ENCODE assay signal across 1 cellular context in the genomic region with DNA sequence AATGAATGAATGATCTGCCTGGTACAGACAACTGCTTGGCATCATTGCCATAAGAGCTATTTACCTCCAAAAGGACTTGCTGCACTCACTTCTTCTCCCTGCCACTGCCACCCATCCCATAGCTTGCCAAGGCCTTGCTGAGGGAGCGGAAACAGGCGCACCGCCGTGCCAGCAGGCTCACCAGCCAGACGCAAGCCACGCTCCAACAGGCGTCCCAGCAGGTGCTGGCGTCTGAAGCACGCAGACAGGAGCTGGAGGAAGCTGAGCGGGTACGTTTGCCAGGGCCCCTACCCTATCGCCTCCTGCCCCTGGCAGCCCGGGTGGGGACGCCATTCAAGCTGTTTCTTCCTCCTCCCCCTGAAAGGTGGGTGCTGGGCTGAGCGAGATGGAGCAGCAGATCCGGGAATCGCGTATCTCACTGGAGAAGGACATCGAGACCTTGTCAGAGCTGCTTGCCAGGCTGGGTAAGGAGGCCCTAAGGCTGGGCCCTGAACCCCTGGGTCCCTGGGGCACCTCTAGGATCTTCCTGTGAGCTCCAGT.
TF ChIP-seq lines count a peak whose summit lies in the region.

No MANE protein-coding gene starts in this region.

TF ChIP-seq in K562, 482 proteins besides CTCF, POLR2A, EP300 and RAD21:
- TF ChIP-seq E4F1 (CRISPR knock-in tag; IDR thresholded peaks at IDR 0.05; ENCODE audit: borderline replicate concordance) (no peak), ID3 (CRISPR knock-in tag; IDR thresholded peaks at IDR 0.05) (no peak), ID3 (tag; IDR thresholded peaks at IDR 0.05) (no peak), POLR2H (tag; IDR thresholded peaks at IDR 0.05; ENCODE audit: low read depth) (no peak), ETV5 (CRISPR knock-in tag; IDR thresholded peaks at IDR 0.05; ENCODE audit: low read depth) (no peak), SMAD4 (CRISPR knock-in tag; conservative IDR thresholded peaks at IDR 0.05) (no peak), HIVEP1 (CRISPR knock-in tag; IDR thresholded peaks at IDR 0.05) (no peak), MLX (CRISPR knock-in tag; conservative IDR thresholded peaks at IDR 0.05) (peak in 1 of 2 experiments; percentile 56; a peak in 1 of 4 replicates), SPI1 (IDR thresholded peaks at IDR 0.05; ENCODE audit: borderline replicate concordance, low read depth, low read length) (no peak), ETV6 (IDR thresholded peaks at IDR 0.05; ENCODE audit: borderline replicate concordance in 1 of 2, low read depth in 2 of 2, low read length in 1 of 2) (no peak), ETV6 (CRISPR knock-in tag; IDR thresholded peaks at IDR 0.05; ENCODE audit: borderline replicate concordance) (no peak), KLF6 (CRISPR knock-in tag; IDR thresholded peaks at IDR 0.05; ENCODE audit: borderline replicate concordance) (no peak), HMGXB4 (CRISPR knock-in tag; IDR thresholded peaks at IDR 0.05) (peak; percentile 26), SMARCC2 (IDR thresholded peaks at IDR 0.05; ENCODE audit: low read depth) (no peak)
- TF ChIP-seq, protein P1, sequence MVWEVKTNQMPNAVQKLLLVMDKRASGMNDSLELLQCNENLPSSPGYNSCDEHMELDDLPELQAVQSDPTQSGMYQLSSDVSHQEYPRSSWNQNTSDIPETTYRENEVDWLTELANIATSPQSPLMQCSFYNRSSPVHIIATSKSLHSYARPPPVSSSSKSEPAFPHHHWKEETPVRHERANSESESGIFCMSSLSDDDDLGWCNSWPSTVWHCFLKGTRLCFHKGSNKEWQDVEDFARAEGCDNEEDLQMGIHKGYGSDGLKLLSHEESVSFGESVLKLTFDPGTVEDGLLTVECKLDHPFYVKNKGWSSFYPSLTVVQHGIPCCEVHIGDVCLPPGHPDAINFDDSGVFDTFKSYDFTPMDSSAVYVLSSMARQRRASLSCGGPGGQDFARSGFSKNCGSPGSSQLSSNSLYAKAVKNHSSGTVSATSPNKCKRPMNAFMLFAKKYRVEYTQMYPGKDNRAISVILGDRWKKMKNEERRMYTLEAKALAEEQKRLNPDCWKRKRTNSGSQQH (CRISPR knock-in tag; IDR thresholded peaks at IDR 0.05): no peak
